16 cellular contexts compared by ENCODE assay signal in genomic region chr11:31725176-31725575, GRCh38.
"Had no signal": no experiment of that assay in that cellular context is flagged by ENCODE, and none has a peak within 500 bp of the region (broad histone marks: within the 10 kb centered on the region; RNA-seq: fewer than 3 reads in every experiment).

No MANE protein-coding gene starts in this region.

- DNase-seq: activated CD4-positive, alpha-beta T cell treated with anti-CD3 and anti-CD28 coated beads, Interleukin-2, amount 50 U/mL, for 48 hours; activated effector memory CD4-positive, alpha-beta T cell treated with Interleukin-2 at 50 U/mL for 16 hours; activated T-cell treated with anti-CD3 and anti-CD28 coated beads, Interleukin-2, amount 50 U/mL, for 4 hours; amniotic stem cell; brain microvascular endothelial cell; effector memory CD4-positive, alpha-beta T cell; left colon; mammary epithelial cell; naive thymus-derived CD4-positive, alpha-beta T cell; pancreas; sigmoid colon; stimulated activated CD4-positive, alpha-beta T cell treated with anti-CD3 and anti-CD28 coated beads, Interleukin-1b, Interleukin-23, amount 100 ng/mL, for 48 hours; stimulated activated naive CD8-positive, alpha-beta T cell treated with anti-CD3 and anti-CD28 coated beads, Interleukin-15, amount 100 ng/mL, for 72 hours; testis; upper lobe of left lung had no signal

- ATAC-seq: activated T-cell treated with anti-CD3 and anti-CD28 coated beads, Interleukin-2, amount 50 U/mL, for 4 hours; gastroesophageal sphincter; left colon; naive thymus-derived CD4-positive, alpha-beta T cell; pancreas; stimulated activated naive CD8-positive, alpha-beta T cell treated with anti-CD3 and anti-CD28 coated beads, Interleukin-15, amount 100 ng/mL, for 72 hours had no signal
